10 cellular contexts compared by ENCODE assay signal in the genomic region with DNA sequence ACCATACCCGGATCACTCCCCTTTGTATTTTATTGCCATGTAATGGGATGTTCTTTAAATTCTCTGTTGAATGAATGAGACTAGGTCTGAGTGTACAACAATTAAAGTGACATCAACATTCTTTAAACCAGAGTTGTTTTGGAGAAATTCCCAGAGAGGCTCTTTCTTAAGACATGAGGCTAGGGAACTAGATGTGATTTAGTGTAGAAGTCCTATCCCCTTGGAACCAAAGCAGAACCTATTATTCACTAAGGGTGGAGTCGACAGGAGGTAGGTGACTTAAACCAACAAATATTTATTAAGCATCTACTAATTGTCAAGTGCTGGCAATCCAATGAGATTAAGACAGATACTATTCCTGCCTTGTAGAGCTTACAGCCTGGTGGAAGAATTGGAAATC. TPM values are rescaled to one million over a fixed set of nuclear protein-coding genes. Genes with fewer than 3 reads are reported as not detected.
DNase-seq lines count a peak whose midpoint lies in the region; ATAC-seq and TF ChIP-seq lines count a peak whose summit lies in the region.
"Had no signal": no experiment of that assay in that cellular context is flagged by ENCODE, and none has a peak within 500 bp of the region (broad histone marks: within the 10 kb centered on the region; RNA-seq: fewer than 3 reads in every experiment).

No MANE protein-coding gene starts in this region.

- H3K27me3 Mint-ChIP-seq in HFFc6 (ENCODE audit: insufficient read depth) (no peaks in the 10 kb centered on the region; the same call in 1 of the 2 replicates), brain (no peaks in the 10 kb centered on the region)

- H3K27ac Mint-ChIP-seq in HFFc6 (peak overlapping the region; percentile 79), brain (peak overlapping the region in 3 of 5 experiments; percentile 76 to 87 (median 85))

- H3K9me3 Mint-ChIP-seq in HFFc6 (no peaks in the 10 kb centered on the region), brain (peaks cover 0 to 4% (median 0%) of the 10 kb centered on the region in 5 experiments)

- peaks cover 11 to 19% of the 10 kb centered on the region in 2 donors for H3K36me3 ChIP-seq in mucosa of rectum (ENCODE audit: control insufficient read depth in 2 of 2, insufficient read depth in 2 of 2, low read length in 2 of 2)

- H3K9ac ChIP-seq in mucosa of rectum (ENCODE audit: low read depth in 1 of 2, low read length in 2 of 2): no peak overlapping the region

- no peak overlapping the region for H3K27ac ChIP-seq in mucosa of rectum (ENCODE audit: low read depth in 2 of 2, low read length in 2 of 2)

- H3K4me3 Mint-ChIP-seq in HFFc6 (peak overlapping the region; percentile 90), brain (peak overlapping the region; percentile 85 to 93 (median 91))

- no peaks in the 10 kb centered on the region for H3K9me3 ChIP-seq in mucosa of rectum (ENCODE audit: control insufficient read depth in 2 of 2, low read length in 2 of 2)

- H3K4me3 ChIP-seq in AG04449 (ENCODE audit: low read depth, low read length) (peak overlapping the region; percentile 70), mucosa of rectum (ENCODE audit: low read length in 2 of 2) (peak overlapping the region; percentile 84 to 88)

- no peaks in the 10 kb centered on the region for H3K27me3 ChIP-seq in mucosa of rectum (ENCODE audit: control insufficient read depth in 2 of 2, insufficient read depth in 2 of 2, low read length in 2 of 2)

- POLR2A ChIA-PET in AG04449 (lab: Yijun Ruan, JAX): no interaction called here

- CTCF ChIA-PET in AG04449 (lab: Yijun Ruan, JAX): no interaction called here

- H3K36me3 Mint-ChIP-seq in HFFc6 (ENCODE audit: low read depth) (peaks cover 23% of the 10 kb centered on the region), brain (peaks cover 43% of the 10 kb centered on the region)

- peaks cover 34% of the 10 kb centered on the region for H3K4me1 Mint-ChIP-seq in HFFc6 (ENCODE audit: low read depth)
- H3K4me1 Mint-ChIP-seq in brain: peaks cover 39% of the 10 kb centered on the region

- DNase-seq in AG04449 (ENCODE audit: low read depth, low spot score) (no peak), HFFc6 (peak; percentile 64), cerebellum (ENCODE audit: low spot score) (no peak)
- DNase-seq: caudate nucleus, NCI-H1694 had no signal

- no peak for ATAC-seq in HG03097 (IDR thresholded peaks at IDR 0.05; ENCODE audit: low FRiP score, unreplicated experiment)
- no peak for ATAC-seq in GM21390 (IDR thresholded peaks at IDR 0.05; ENCODE audit: unreplicated experiment)
- ATAC-seq in GM18909 (IDR thresholded peaks at IDR 0.05; ENCODE audit: poor library complexity, unreplicated experiment): no peak

- no peak for TF ChIP-seq CTCF in AG04449 (IDR thresholded peaks at IDR 0.05; ENCODE audit: insufficient read depth, low read length, missing control alignments)
- no peak for TF ChIP-seq CTCF in HFFc6 (IDR thresholded peaks at IDR 0.05)
- no peak for TF ChIP-seq CTCF in brain (conservative IDR thresholded peaks at IDR 0.05)

- peaks cover 6 to 15% of the 10 kb centered on the region in 2 donors for H3K4me1 ChIP-seq in mucosa of rectum (ENCODE audit: control insufficient read depth in 2 of 2, insufficient read depth in 2 of 2, low read length in 2 of 2)

RNA-seq across cellular contexts. Expression of gene EIF1AX, which starts 1.7 kb away (rescaled TPM):
- total RNA-seq in HFFc6 (2021; fragmentation: NEBNext Ultra II Directional; extraction: Animal tissue kit (Norgen Biotek cat#: 25700)): 100 to 1,000 TPM; 108 to 148 (median 119) TPM
- 22.6 TPM for polyA plus RNA-seq in brain (ENCODE audit: insufficient read depth, low read depth, low replicate concordance)
- 71.0 TPM for total RNA-seq in cerebellum

RNA-seq across cellular contexts. Expression of gene MAP7D2, which starts 23.3 kb away (rescaled TPM):
- total RNA-seq in HFFc6 (2021; fragmentation: NEBNext Ultra II Directional; extraction: Animal tissue kit (Norgen Biotek cat#: 25700)): under 1 TPM in 5 of 6 experiments, not detected in 1; 0.05 to 0.47 (median 0.20) TPM
- 12.5 TPM for polyA plus RNA-seq in brain (ENCODE audit: insufficient read depth, low read depth, low replicate concordance)
- total RNA-seq in cerebellum: 9.9 TPM
